In the genomic region with DNA sequence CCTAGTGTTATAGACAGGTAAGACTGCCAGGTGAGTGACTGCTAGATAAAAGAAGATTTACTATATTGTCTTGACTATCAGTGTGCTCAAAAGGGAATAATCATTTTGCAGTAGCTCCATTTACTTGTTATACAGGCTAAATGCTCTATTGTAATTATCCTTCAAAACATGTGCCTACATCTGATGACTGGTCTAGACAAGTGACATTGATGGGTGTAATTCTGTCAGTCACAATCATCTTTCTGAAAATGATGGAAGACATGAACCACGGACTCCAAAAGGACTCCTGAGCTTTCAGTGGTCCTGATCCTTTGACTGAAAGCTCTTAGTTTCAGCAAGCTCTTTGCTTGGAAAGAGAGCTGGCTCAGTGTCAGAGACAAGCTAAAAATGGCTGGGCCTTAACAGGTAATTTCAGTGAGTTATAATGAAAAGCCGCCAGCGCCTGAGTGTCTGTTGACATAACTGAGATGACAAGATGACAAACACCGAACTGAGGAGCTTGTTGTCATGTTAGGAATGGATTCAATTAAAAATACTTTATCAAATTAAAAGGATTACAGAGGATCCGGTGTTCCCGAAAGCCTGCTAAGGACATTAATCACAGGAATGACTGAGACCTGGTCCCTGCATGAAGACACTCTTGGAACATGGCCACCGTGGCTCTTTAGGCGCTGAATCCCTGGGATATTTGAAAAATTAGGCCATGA, we compare ENCODE assay signal across 24 cellular contexts.
DNase-seq lines count a peak whose midpoint lies in the region; ATAC-seq and TF ChIP-seq lines count a peak whose summit lies in the region.
"Had no signal": no experiment of that assay in that cellular context is flagged by ENCODE, and none has a peak within 500 bp of the region (broad histone marks: within the 10 kb centered on the region; RNA-seq: fewer than 3 reads in every experiment).

No MANE protein-coding gene starts in this region.

- H3K27me3 ChIP-seq in foreskin keratinocyte = no peaks in the 10 kb centered on the region
- H3K27me3 ChIP-seq: upper lobe of right lung had no signal

- no peak for TF ChIP-seq CTCF in foreskin keratinocyte (conservative IDR thresholded peaks at IDR 0.05)

- H3K4me1 ChIP-seq in foreskin keratinocyte = peaks cover 7% of the 10 kb centered on the region
- H3K4me1 ChIP-seq: upper lobe of right lung had no signal

- no peak overlapping the region for H3K27ac ChIP-seq in foreskin keratinocyte
- H3K27ac ChIP-seq: PC-9, upper lobe of right lung had no signal

- DNase-seq in NCI-H1092 (lab: John Stamatoyannopoulos, UW) = peak; percentile 51
- DNase-seq in NCI-H1436 treated with DMSO at 0.1 percent for 48 hours (lab: John Stamatoyannopoulos, UW) = peak; percentile 45
- peak; percentile 60 for DNase-seq in NCI-H82 treated with DMSO at 0.1 percent for 48 hours (lab: John Stamatoyannopoulos, UW; ENCODE audit: unreplicated experiment)
- DNase-seq in foreskin keratinocyte = no peak
- DNase-seq in AG20443 (ENCODE audit: low spot score) = no peak
- no peak for DNase-seq in NCI-H2196 treated with DMSO at 0.1 percent for 48 hours (lab: John Stamatoyannopoulos, UW; ENCODE audit: unreplicated experiment)
- no peak for DNase-seq in mucosa of gallbladder (ENCODE audit: low spot score)
- DNase-seq: activated CD4-positive, alpha-beta T cell treated with anti-CD3 and anti-CD28 coated beads for 1 hour; activated CD8-positive, alpha-beta T cell treated with anti-CD3 and anti-CD28 coated beads for 36 hours; activated effector memory CD4-positive, alpha-beta T cell treated with Interleukin-2 at 50 U/mL for 16 hours; activated naive CD8-positive, alpha-beta T cell treated with anti-CD3 and anti-CD28 coated beads, Interleukin-2, amount 10 ng/mL, durations not matched to agents 7 days and 5 days; activated T-cell treated with anti-CD3 and anti-CD28 coated beads for 4 hours; AML-193; CD8-positive, alpha-beta memory T cell; cerebellar nuclear complex; DND-41; GOT3; KBM-7; MM.1S; NK-92 treated with Interleukin-12 subunit alpha and Interleukin-12 subunit beta, amount 100 ng/mL, for 24 hours; PC-9; stimulated activated CD4-positive, alpha-beta T cell treated with anti-CD3 and anti-CD28 coated beads, Interleukin-2, amount 100 ng/mL, for 24 hours; upper lobe of right lung had no signal

- ATAC-seq in foreskin keratinocyte (peak; percentile 49), GM19452 (IDR thresholded peaks at IDR 0.05; ENCODE audit: unreplicated experiment) (no peak)
- ATAC-seq: activated CD8-positive, alpha-beta T cell treated with anti-CD3 and anti-CD28 coated beads for 36 hours had no signal

Comparison
In these comparisons a context has a peak if more than half of its experiments do, and no peak if none do; other contexts are left out.
1. DNase-seq: peak in NCI-H1092 (single experiment), NCI-H1436 treated with DMSO at 0.1 percent for 48 hours (single experiment) and NCI-H82 treated with DMSO at 0.1 percent for 48 hours (single experiment); none in foreskin keratinocyte (0 of 2), AG20443 (single experiment), NCI-H2196 treated with DMSO at 0.1 percent for 48 hours (single experiment) and mucosa of gallbladder (single experiment).